9 cellular contexts compared by ENCODE assay signal in the genomic region with DNA sequence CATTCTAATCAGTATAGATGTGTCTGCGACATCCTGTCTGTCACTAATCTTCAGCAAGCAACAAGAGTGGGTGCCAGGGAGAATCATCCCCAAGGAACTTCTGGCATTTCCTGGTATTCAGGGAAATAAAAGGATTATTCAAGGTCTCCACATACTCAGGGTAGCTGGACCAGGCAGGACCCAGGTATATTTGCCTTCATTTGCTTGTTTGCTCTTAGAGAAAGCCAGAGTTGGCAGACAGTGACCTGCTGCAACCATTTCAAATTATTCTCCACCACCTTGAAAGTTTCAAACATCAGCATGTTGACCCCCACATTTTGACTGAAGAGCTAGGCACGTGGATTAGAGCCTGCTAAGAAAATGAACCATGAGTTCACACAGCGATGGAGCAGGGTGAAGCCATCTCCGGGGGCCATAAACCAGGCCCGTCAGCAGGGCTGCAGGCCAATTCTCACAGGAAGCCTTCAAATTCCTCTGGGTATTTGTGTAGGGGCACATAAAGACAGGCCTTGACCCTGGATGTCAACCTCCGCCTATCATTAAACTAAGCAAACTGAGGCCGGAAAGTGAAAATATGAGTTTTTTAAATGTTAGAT. TPM values are rescaled to one million over a fixed set of nuclear protein-coding genes. Genes with fewer than 3 reads are reported as not detected.
DNase-seq lines count a peak whose midpoint lies in the region; ATAC-seq and TF ChIP-seq lines count a peak whose summit lies in the region.
"Had no signal": no experiment of that assay in that cellular context is flagged by ENCODE, and none has a peak within 500 bp of the region (broad histone marks: within the 10 kb centered on the region; RNA-seq: fewer than 3 reads in every experiment).

No MANE protein-coding gene starts in this region.

- CTCF ChIA-PET in MCF 10A (lab: Yijun Ruan, JAX): interaction anchor here (1.0 kb wide), 1 partner anchor 13 kb away, joined by 3 read pairs; no protein-coding TSS in a partner anchor

- H3K4me3 ChIP-seq in HUES48 (ENCODE audit: low read depth, low read length): no peak overlapping the region
- no peak overlapping the region for H3K4me3 ChIP-seq in testis

- H3K27ac ChIP-seq in HUES48 (ENCODE audit: low read depth, low read length) (peak overlapping the region; percentile 59), testis (peak overlapping the region; percentile 73 to 77)

- H3K9ac ChIP-seq in HUES48 (ENCODE audit: low read depth, low read length): no peak overlapping the region

- no TSS peak for BruUV-seq in MCF 10A (replicated peaks; lab: Mats Ljungman, UMichigan)

- H3K27ac Mint-ChIP-seq in MCF 10A (ENCODE audit: low read depth, unreplicated experiment): peak overlapping the region; percentile 67

- WGBS in testis, 2 donors: 33 to 40% methylated on average over 7 of the region's 7 CpGs

- peaks cover 60% of the 10 kb centered on the region for H3K4me1 Mint-ChIP-seq in MCF 10A (ENCODE audit: insufficient read depth, unreplicated experiment)

- H3K9me3 Mint-ChIP-seq in MCF 10A (ENCODE audit: unreplicated experiment): no peaks in the 10 kb centered on the region
- H3K9me3 Mint-ChIP-seq: activated naive CD4-positive, alpha-beta T cell treated with anti-CD3 and anti-CD28 coated beads, Interleukin-2, amount 50 U/mL, for 72 hours had no signal

- no peaks in the 10 kb centered on the region for H3K36me3 ChIP-seq in HUES48 (ENCODE audit: control insufficient read depth, insufficient read depth, low read length)
- no peaks in the 10 kb centered on the region for H3K36me3 ChIP-seq in testis (ENCODE audit: low read depth, missing control alignments)

- TF ChIP-seq POLR2A in testis (IDR thresholded peaks at IDR 0.05): no peak

- ATAC-seq in HG03342 (IDR thresholded peaks at IDR 0.05; ENCODE audit: unreplicated experiment): no peak
- ATAC-seq in HG02678 (IDR thresholded peaks at IDR 0.05; ENCODE audit: unreplicated experiment): no peak
- ATAC-seq: activated naive CD4-positive, alpha-beta T cell treated with anti-CD3 and anti-CD28 coated beads, Interleukin-2, amount 50 U/mL, for 72 hours had no signal

- H3K9me3 ChIP-seq in HUES48 (ENCODE audit: control insufficient read depth, insufficient read depth, low read length) (no peaks in the 10 kb centered on the region), testis (no peaks in the 10 kb centered on the region)

- TF ChIP-seq CTCF in MCF 10A (IDR thresholded peaks at IDR 0.05; ENCODE audit: unreplicated experiment): no peak
- no peak for TF ChIP-seq CTCF in testis (IDR thresholded peaks at IDR 0.05)

- H3K36me3 Mint-ChIP-seq in MCF 10A (ENCODE audit: insufficient read depth, unreplicated experiment): peaks cover 5% of the 10 kb centered on the region
- H3K36me3 Mint-ChIP-seq: activated naive CD4-positive, alpha-beta T cell treated with anti-CD3 and anti-CD28 coated beads, Interleukin-2, amount 50 U/mL, for 72 hours had no signal

- H3K27me3 ChIP-seq in HUES48 (ENCODE audit: control insufficient read depth, insufficient read depth, low read length): no peaks in the 10 kb centered on the region
- H3K27me3 ChIP-seq in testis: no peaks in the 10 kb centered on the region

- no peak for DNase-seq in MCF 10A (ENCODE audit: unreplicated experiment)
- DNase-seq in kidney glomerular epithelial cell (lab: John Stamatoyannopoulos, UW): peak; percentile 52
- DNase-seq in testis: no peak
- DNase-seq in posterior vena cava (ENCODE audit: low spot score): no peak
- DNase-seq in activated CD4-positive, alpha-beta T cell treated with anti-CD3 and anti-CD28 coated beads, Interleukin-2, amount 50 U/mL, for 48 hours: no peak

- H3K27me3 Mint-ChIP-seq in MCF 10A (ENCODE audit: insufficient read depth, unreplicated experiment): no peaks in the 10 kb centered on the region

- H3K4me1 ChIP-seq in HUES48 (ENCODE audit: control insufficient read depth, insufficient read depth, low read length) (peaks cover 34% of the 10 kb centered on the region), testis (peaks cover 32% of the 10 kb centered on the region)

- POLR2A ChIA-PET in MCF 10A (lab: Yijun Ruan, JAX): interaction anchor here (0.6 to 1.0 kb wide), 2 partner anchors 26 to 44 kb away, joined by 3 read pairs; no protein-coding TSS in a partner anchor

- intact Hi-C loops in MCF 10A (cut with micrococcal nuclease): no loop called here
- intact Hi-C loops in testis (cut with DNase I; ENCODE audit: low total_unique reads): no loop called here
- intact Hi-C loops in posterior vena cava (cut with DNase I): no loop called here

- H3K4me3 Mint-ChIP-seq in MCF 10A (ENCODE audit: unreplicated experiment): no peak overlapping the region

RNA-seq across cellular contexts. Expression of a gene that starts 33.0 kb away (rescaled TPM):
- 9.9 and 10.1 TPM in 2 replicates for total RNA-seq in MCF 10A (2022)
- 10 to 100 TPM; 21.1 to 26.1 TPM for total RNA-seq in testis
- 34.7 TPM for polyA plus RNA-seq in testis (ENCODE audit: insufficient read depth, low read depth, low replicate concordance)
- 10 to 100 TPM; 40.8 to 46.9 TPM for total RNA-seq in posterior vena cava
